In the genomic region with DNA sequence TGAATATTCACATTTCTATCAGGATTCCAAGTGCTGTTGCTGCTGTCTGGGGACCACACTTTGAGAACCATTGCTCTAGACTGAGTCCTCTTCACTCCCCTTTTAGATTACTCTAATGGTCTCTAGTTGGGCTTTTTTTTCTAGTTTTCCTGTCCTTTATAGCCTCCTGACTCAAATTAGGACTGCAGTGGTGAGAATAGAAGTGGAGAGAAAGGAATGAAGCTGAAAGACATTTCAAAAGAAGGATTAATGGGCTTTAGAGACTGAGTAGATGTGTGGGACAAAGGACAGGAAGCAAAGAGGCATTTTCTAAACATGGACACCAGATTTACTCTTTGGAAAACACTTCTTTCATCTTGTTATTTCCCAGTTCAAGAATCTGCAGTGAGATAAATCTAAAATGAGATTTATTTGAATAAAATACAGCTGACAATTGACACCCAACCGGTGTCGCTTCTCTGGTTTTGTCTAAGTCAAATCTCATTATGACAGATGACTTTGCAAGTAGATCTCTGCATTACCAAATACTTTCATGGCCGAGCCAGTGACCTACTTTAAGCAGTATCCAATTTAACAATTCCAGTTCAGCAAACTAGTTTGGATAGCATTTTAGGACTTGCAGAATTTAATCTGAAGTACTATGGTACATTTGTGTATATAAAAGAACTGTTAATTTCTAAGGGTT, we compare ENCODE assay signal across 13 cellular contexts.
DNase-seq lines count a peak whose midpoint lies in the region; ATAC-seq and TF ChIP-seq lines count a peak whose summit lies in the region.
"Had no signal": no experiment of that assay in that cellular context is flagged by ENCODE, and none has a peak within 500 bp of the region (broad histone marks: within the 10 kb centered on the region; RNA-seq: fewer than 3 reads in every experiment).

No MANE protein-coding gene starts in this region.

- H3K27ac ChIP-seq in stomach, result peak overlapping the region in 1 of 5 donors; percentile 11
- H3K27ac ChIP-seq: A549, thoracic aorta had no signal

- TF ChIP-seq CTCF in WTC11 (IDR thresholded peaks at IDR 0.05) (no peak), stomach (IDR thresholded peaks at IDR 0.05) (no peak)

- peak overlapping the region; percentile 88 for H3K27ac Mint-ChIP-seq in activated T-cell treated with anti-CD3 and anti-CD28 coated beads, Interleukin-2, amount 50 U/mL, for 24 hours
- peak overlapping the region; percentile 82 for H3K27ac Mint-ChIP-seq in WTC11
- peak overlapping the region; percentile 69 for H3K27ac Mint-ChIP-seq in stimulated activated memory B cell treated with anti-CD40 and anti-IgM and Interleukin-4, amounts not matched to agents 10 μg/mL and 1 μg/mL and 100 μg/mL, for 72 hours

- peak overlapping the region; percentile 30 for H3K4me3 Mint-ChIP-seq in activated T-cell treated with anti-CD3 and anti-CD28 coated beads, Interleukin-2, amount 50 U/mL, for 24 hours
- no peak overlapping the region for H3K4me3 Mint-ChIP-seq in WTC11
- H3K4me3 Mint-ChIP-seq in stimulated activated memory B cell treated with anti-CD40 and anti-IgM and Interleukin-4, amounts not matched to agents 10 μg/mL and 1 μg/mL and 100 μg/mL, for 72 hours, result no peak overlapping the region

- no peak for TF ChIP-seq POLR2A in stomach (IDR thresholded peaks at IDR 0.05)

- H3K4me3 ChIP-seq in stomach, result no peak overlapping the region
- H3K4me3 ChIP-seq: A549, thoracic aorta had no signal

- H3K36me3 Mint-ChIP-seq in activated T-cell treated with anti-CD3 and anti-CD28 coated beads, Interleukin-2, amount 50 U/mL, for 24 hours (ENCODE audit: low read depth), result no peaks in the 10 kb centered on the region
- no peaks in the 10 kb centered on the region for H3K36me3 Mint-ChIP-seq in WTC11
- H3K36me3 Mint-ChIP-seq in stimulated activated memory B cell treated with anti-CD40 and anti-IgM and Interleukin-4, amounts not matched to agents 10 μg/mL and 1 μg/mL and 100 μg/mL, for 72 hours, result no peaks in the 10 kb centered on the region
- H3K36me3 Mint-ChIP-seq: immature natural killer cell had no signal

- H3K27me3 ChIP-seq in stomach, result no peaks in the 10 kb centered on the region

- ATAC-seq in WTC11 (peak; percentile 69), left lobe of liver (peak; percentile 84)
- ATAC-seq in stimulated activated memory B cell treated with anti-CD40 and anti-IgM and Interleukin-4, amounts not matched to agents 10 μg/mL and 1 μg/mL and 100 μg/mL, for 72 hours, result no peak
- ATAC-seq: A549 had no signal

- CTCF ChIA-PET in WTC11 (lab: Charles Lee), result no interaction called here

- intact Hi-C loops in stomach (cut with DNase I; ENCODE audit: low total_unique reads), result no loop called here

- 42 to 59% (median 57%) methylated on average over 3 of the region's 3 CpGs for WGBS in stomach, 5 donors

- H3K4me1 ChIP-seq in stomach, result peaks cover 4 to 23% (median 10%) of the 10 kb centered on the region in 4 donors
- H3K4me1 ChIP-seq: A549 had no signal

- POLR2A ChIA-PET in WTC11 (lab: Charles Lee), result no interaction called here

- peaks cover 59% of the 10 kb centered on the region for H3K4me1 Mint-ChIP-seq in activated T-cell treated with anti-CD3 and anti-CD28 coated beads, Interleukin-2, amount 50 U/mL, for 24 hours (ENCODE audit: low read depth)
- peaks cover 19% of the 10 kb centered on the region for H3K4me1 Mint-ChIP-seq in WTC11
- peaks cover 57% of the 10 kb centered on the region for H3K4me1 Mint-ChIP-seq in stimulated activated memory B cell treated with anti-CD40 and anti-IgM and Interleukin-4, amounts not matched to agents 10 μg/mL and 1 μg/mL and 100 μg/mL, for 72 hours

- no peaks in the 10 kb centered on the region for H3K9me3 Mint-ChIP-seq in activated T-cell treated with anti-CD3 and anti-CD28 coated beads, Interleukin-2, amount 50 U/mL, for 24 hours
- no peaks in the 10 kb centered on the region for H3K9me3 Mint-ChIP-seq in WTC11
- H3K9me3 Mint-ChIP-seq in stimulated activated memory B cell treated with anti-CD40 and anti-IgM and Interleukin-4, amounts not matched to agents 10 μg/mL and 1 μg/mL and 100 μg/mL, for 72 hours, result no peaks in the 10 kb centered on the region
- H3K9me3 Mint-ChIP-seq: immature natural killer cell had no signal

- H3K36me3 ChIP-seq in stomach, result no peaks in the 10 kb centered on the region
- H3K36me3 ChIP-seq: thoracic aorta had no signal

- no peaks in the 10 kb centered on the region for H3K27me3 Mint-ChIP-seq in activated T-cell treated with anti-CD3 and anti-CD28 coated beads, Interleukin-2, amount 50 U/mL, for 24 hours
- no peaks in the 10 kb centered on the region for H3K27me3 Mint-ChIP-seq in WTC11 (ENCODE audit: low read depth)
- H3K27me3 Mint-ChIP-seq in stimulated activated memory B cell treated with anti-CD40 and anti-IgM and Interleukin-4, amounts not matched to agents 10 μg/mL and 1 μg/mL and 100 μg/mL, for 72 hours, result no peaks in the 10 kb centered on the region

- H3K9me3 ChIP-seq in stomach, result no peaks in the 10 kb centered on the region
- H3K9me3 ChIP-seq: A549, thoracic aorta had no signal

- no peak for DNase-seq in activated T-cell treated with anti-CD3 and anti-CD28 coated beads, Interleukin-2, amount 50 U/mL, for 24 hours
- DNase-seq in activated T-cell treated with anti-CD3 and anti-CD28 coated beads, Interleukin-2, amount 50 U/mL, for 48 hours, result no peak
- DNase-seq in WTC11 (ENCODE audit: low spot score) (no peak), left lobe of liver (ENCODE audit: low spot score) (no peak), 8988T (no peak), stomach (no peak), NCI-H345 (lab: John Stamatoyannopoulos, UW) (no peak)
- DNase-seq: activated effector memory CD4-positive, alpha-beta T cell treated with anti-CD3 and anti-CD28 coated beads, Interleukin-2, amount 50 U/mL, for 16 hours; immature natural killer cell; NCI-H2107 had no signal

- TF ChIP-seq EP300 in stomach (IDR thresholded peaks at IDR 0.05), result no peak

TF ChIP-seq in WTC11, 78 proteins besides CTCF, POLR2A, EP300 and RAD21:
- TF ChIP-seq, protein P1, sequence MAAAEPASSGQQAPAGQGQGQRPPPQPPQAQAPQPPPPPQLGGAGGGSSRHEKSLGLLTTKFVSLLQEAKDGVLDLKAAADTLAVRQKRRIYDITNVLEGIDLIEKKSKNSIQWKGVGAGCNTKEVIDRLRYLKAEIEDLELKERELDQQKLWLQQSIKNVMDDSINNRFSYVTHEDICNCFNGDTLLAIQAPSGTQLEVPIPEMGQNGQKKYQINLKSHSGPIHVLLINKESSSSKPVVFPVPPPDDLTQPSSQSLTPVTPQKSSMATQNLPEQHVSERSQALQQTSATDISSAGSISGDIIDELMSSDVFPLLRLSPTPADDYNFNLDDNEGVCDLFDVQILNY (CRISPR knock-in tag; IDR thresholded peaks at IDR 0.05), result no peak
- TF ChIP-seq FOXJ3 (CRISPR knock-in tag; IDR thresholded peaks at IDR 0.05; ENCODE audit: borderline replicate concordance) (no peak), SP1 (CRISPR knock-in tag; conservative IDR thresholded peaks at IDR 0.05) (no peak), ZNF138 (CRISPR knock-in tag; conservative IDR thresholded peaks at IDR 0.05) (no peak), ATF1 (CRISPR knock-in tag; IDR thresholded peaks at IDR 0.05) (no peak), EMX1 (CRISPR knock-in tag; IDR thresholded peaks at IDR 0.05) (no peak), ESRRA (CRISPR knock-in tag; IDR thresholded peaks at IDR 0.05; ENCODE audit: borderline replicate concordance) (no peak), ZNF416 (CRISPR knock-in tag; IDR thresholded peaks at IDR 0.05) (no peak)
- TF ChIP-seq, protein P2, sequence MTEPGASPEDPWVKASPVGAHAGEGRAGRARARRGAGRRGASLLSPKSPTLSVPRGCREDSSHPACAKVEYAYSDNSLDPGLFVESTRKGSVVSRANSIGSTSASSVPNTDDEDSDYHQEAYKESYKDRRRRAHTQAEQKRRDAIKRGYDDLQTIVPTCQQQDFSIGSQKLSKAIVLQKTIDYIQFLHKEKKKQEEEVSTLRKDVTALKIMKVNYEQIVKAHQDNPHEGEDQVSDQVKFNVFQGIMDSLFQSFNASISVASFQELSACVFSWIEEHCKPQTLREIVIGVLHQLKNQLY (CRISPR knock-in tag; IDR thresholded peaks at IDR 0.05), result no peak
- TF ChIP-seq, protein P3, sequence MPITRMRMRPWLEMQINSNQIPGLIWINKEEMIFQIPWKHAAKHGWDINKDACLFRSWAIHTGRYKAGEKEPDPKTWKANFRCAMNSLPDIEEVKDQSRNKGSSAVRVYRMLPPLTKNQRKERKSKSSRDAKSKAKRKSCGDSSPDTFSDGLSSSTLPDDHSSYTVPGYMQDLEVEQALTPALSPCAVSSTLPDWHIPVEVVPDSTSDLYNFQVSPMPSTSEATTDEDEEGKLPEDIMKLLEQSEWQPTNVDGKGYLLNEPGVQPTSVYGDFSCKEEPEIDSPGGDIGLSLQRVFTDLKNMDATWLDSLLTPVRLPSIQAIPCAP (CRISPR knock-in tag; IDR thresholded peaks at IDR 0.05), result no peak
- TF ChIP-seq, protein P4, sequence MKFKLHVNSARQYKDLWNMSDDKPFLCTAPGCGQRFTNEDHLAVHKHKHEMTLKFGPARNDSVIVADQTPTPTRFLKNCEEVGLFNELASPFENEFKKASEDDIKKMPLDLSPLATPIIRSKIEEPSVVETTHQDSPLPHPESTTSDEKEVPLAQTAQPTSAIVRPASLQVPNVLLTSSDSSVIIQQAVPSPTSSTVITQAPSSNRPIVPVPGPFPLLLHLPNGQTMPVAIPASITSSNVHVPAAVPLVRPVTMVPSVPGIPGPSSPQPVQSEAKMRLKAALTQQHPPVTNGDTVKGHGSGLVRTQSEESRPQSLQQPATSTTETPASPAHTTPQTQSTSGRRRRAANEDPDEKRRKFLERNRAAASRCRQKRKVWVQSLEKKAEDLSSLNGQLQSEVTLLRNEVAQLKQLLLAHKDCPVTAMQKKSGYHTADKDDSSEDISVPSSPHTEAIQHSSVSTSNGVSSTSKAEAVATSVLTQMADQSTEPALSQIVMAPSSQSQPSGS (CRISPR knock-in tag; IDR thresholded peaks at IDR 0.05; ENCODE audit: borderline replicate concordance, low read depth), result no peak
